ENCODE assay signal across 1 cellular context in genomic region chr16:723695-724094, GRCh38.
A peak's percentile ranks its signal among the peaks of the same experiment; 100 is the strongest.
TF ChIP-seq lines count a peak whose summit lies in the region.

No MANE protein-coding gene starts in this region.

TF ChIP-seq in HepG2, 621 proteins besides CTCF, POLR2A, EP300 and RAD21:
- TF ChIP-seq MLX (CRISPR knock-in tag; IDR thresholded peaks at IDR 0.05) (no peak), ZSCAN20 (CRISPR knock-in tag; IDR thresholded peaks at IDR 0.05; ENCODE audit: borderline replicate concordance) (no peak), ZBTB43 (CRISPR knock-in tag; conservative IDR thresholded peaks at IDR 0.05) (no peak), AGO1 (IDR thresholded peaks at IDR 0.05; ENCODE audit: low read depth, low read length, poor library complexity, severe bottlenecking) (peak; percentile 25), RBM22 (optimal IDR thresholded peaks at IDR 0.05; ENCODE audit: low read length) (peak; percentile 15)
